Comparison of ENCODE assay signal across 10 cellular contexts in the genomic region with DNA sequence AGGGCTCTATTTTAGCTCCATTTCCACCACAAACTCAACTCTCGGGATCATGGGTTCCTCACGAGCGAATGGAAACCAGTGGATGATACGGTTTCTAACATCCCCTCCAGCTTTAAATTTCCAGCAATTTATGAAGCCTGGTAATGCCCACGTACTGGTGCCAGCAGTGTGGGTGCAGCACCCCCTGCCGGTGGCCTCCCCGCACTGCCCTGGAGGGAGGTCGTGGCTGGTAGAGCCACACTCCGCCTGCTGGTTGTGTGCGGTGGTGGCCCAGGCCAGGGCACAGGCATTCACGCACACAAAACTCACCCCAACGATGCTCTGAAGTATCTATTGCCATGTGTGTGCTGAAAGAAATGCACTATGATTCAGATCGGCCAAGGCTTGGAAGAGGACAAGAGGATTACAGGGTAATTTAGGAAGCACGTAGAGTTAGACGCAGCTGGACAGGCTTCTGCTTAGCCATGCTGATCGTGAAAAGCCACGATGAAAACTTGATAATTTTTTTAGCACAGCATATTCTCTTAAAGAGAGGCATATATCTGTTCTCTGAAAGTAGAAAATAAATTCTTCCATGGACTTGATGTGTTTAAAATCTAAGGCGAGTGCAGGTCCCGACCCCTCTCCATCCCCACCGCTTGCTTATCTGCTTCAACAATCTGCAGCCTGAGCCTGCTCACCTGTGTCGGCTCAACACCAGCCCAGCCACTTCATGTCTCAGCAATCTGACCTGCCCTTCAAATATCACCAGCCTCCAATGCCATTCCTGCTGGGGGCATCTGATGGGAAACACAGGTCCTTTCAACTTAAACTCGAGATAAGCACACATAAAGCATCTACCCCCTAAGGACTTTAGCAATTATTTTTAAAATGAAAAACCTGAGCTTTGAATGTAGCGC. TPM values are rescaled to one million over a fixed set of nuclear protein-coding genes. Genes with fewer than 3 reads are reported as not detected.
DNase-seq lines count a peak whose midpoint lies in the region; ATAC-seq and TF ChIP-seq lines count a peak whose summit lies in the region.
"Had no signal": no experiment of that assay in that cellular context is flagged by ENCODE, and none has a peak within 500 bp of the region (broad histone marks: within the 10 kb centered on the region; RNA-seq: fewer than 3 reads in every experiment).

No MANE protein-coding gene starts in this region.

- 75% methylated on average over 23 of the region's 23 CpGs for WGBS in esophagus muscularis mucosa

- H3K36me3 Mint-ChIP-seq in nephron (ENCODE audit: low read depth): peaks cover 6% of the 10 kb centered on the region

- TF ChIP-seq CTCF in esophagus muscularis mucosa (IDR thresholded peaks at IDR 0.05) (peak; percentile 53 to 75 (median 64)), nephron (IDR thresholded peaks at IDR 0.05; ENCODE audit: unreplicated experiment in 3 of 3) (peak; percentile 77 to 87 (median 85))

- H3K9me3 ChIP-seq in esophagus muscularis mucosa: no peaks in the 10 kb centered on the region
- H3K9me3 ChIP-seq: BLaER1 treated with 17β-estradiol and CSF1 and Interleukin-3, amounts not matched to agents 10 nM and 100 nM had no signal

- H3K9me3 Mint-ChIP-seq in nephron: no peaks in the 10 kb centered on the region

- no peaks in the 10 kb centered on the region for H3K36me3 ChIP-seq in esophagus muscularis mucosa
- H3K36me3 ChIP-seq: BLaER1 treated with 17β-estradiol and CSF1 and Interleukin-3, amounts not matched to agents 10 nM and 100 nM had no signal

- H3K27ac ChIP-seq in esophagus muscularis mucosa (replicated peaks in 1 of 4) (no peak overlapping the region), substantia nigra (ENCODE audit: low read depth, low read length, poor library complexity, severe bottlenecking) (peak overlapping the region; percentile 64)
- H3K27ac ChIP-seq: BLaER1 treated with 17β-estradiol and CSF1 and Interleukin-3, amounts not matched to agents 10 nM and 100 nM; skin epidermis had no signal

- H3K4me3 ChIP-seq in esophagus muscularis mucosa: no peak overlapping the region
- H3K4me3 ChIP-seq: BLaER1 treated with 17β-estradiol and CSF1 and Interleukin-3, amounts not matched to agents 10 nM and 100 nM; skin epidermis had no signal

- peak; percentile 99 for ATAC-seq in HG02763 (IDR thresholded peaks at IDR 0.05; ENCODE audit: unreplicated experiment)

- H3K4me3 Mint-ChIP-seq in nephron: no peak overlapping the region

- H3K27me3 Mint-ChIP-seq in nephron (ENCODE audit: low read depth): peaks cover 3% of the 10 kb centered on the region

- no peaks in the 10 kb centered on the region for H3K27me3 ChIP-seq in esophagus muscularis mucosa

- H3K4me1 Mint-ChIP-seq in nephron: peaks cover 19% of the 10 kb centered on the region

- DNase-seq in NCI-H2029 (lab: John Stamatoyannopoulos, UW): peak; percentile 55
- no peak for DNase-seq in NCI-H2029 treated with DMSO at 0.1 percent for 48 hours (lab: John Stamatoyannopoulos, UW)
- peak; percentile 7 for DNase-seq in NCI-H526 treated with DMSO at 0.1 percent for 48 hours (lab: John Stamatoyannopoulos, UW)
- peak; percentile 43 for DNase-seq in activated CD8-positive, alpha-beta memory T cell treated with anti-CD3 and anti-CD28 coated beads, Interleukin-2, amount 50 U/mL, for 4 hours
- DNase-seq in esophagus muscularis mucosa (ENCODE audit: extremely low spot score): no peak
- peak in 47 of 49 donors; percentile 7 to 79 (median 60) for DNase-seq in substantia nigra (lab: John Stamatoyannopoulos, UW)

- H3K4me1 ChIP-seq in esophagus muscularis mucosa: no peaks in the 10 kb centered on the region

- TF ChIP-seq POLR2A in esophagus muscularis mucosa (IDR thresholded peaks at IDR 0.05; ENCODE audit: low read depth): no peak

- TF ChIP-seq EP300 in esophagus muscularis mucosa (IDR thresholded peaks at IDR 0.05): no peak

- intact Hi-C loops in esophagus muscularis mucosa (cut with DNase I): loop anchor here (10.0 kb wide), 1 partner anchor 275 kb away; no protein-coding TSS in a partner anchor

- peak overlapping the region in 1 of 3 experiments; percentile 11 for H3K27ac Mint-ChIP-seq in nephron

RNA-seq across cellular contexts. Expression of a gene that starts 59.1 kb away (rescaled TPM):
- 10 to 100 TPM; 17.6 to 28.4 (median 22.9) TPM for total RNA-seq in esophagus muscularis mucosa

Comparison
In these comparisons a context has a peak if more than half of its experiments do, and no peak if none do; other contexts are left out.
1. DNase-seq: peak in NCI-H2029 (single experiment), NCI-H526 treated with DMSO at 0.1 percent for 48 hours (single experiment), activated CD8-positive, alpha-beta memory T cell treated with anti-CD3 and anti-CD28 coated beads, Interleukin-2, amount 50 U/mL, for 4 hours (single experiment) and substantia nigra (47 of 49); none in NCI-H2029 treated with DMSO at 0.1 percent for 48 hours (single experiment) and esophagus muscularis mucosa (single experiment).